11 cellular contexts compared by ENCODE assay signal in the genomic region with DNA sequence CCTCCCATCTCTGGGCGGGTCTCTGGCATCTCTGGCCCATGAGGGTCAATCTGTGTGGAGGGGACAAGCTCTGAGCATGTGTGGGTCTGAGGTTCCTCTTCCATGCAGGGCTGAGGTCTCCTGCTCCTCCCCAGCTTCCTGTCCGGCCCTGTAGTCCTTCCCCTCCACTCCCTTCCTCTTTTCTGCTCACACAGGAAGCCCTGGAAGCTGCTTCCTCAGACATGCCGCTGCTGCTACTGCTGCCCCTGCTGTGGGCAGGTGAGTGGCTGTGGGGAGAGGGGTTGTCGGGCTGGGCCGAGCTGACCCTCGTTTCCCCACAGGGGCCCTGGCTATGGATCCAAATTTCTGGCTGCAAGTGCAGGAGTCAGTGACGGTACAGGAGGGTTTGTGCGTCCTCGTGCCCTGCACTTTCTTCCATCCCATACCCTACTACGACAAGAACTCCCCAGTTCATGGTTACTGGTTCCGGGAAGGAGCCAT. TPM values are rescaled to one million over a fixed set of nuclear protein-coding genes. Genes with fewer than 3 reads are reported as not detected.
DNase-seq lines count a peak whose midpoint lies in the region; ATAC-seq and TF ChIP-seq lines count a peak whose summit lies in the region.
"Not testable (repeated sequence)": the region's sequence is repeated elsewhere in the genome, so short reads cannot be mapped to it uniquely, and the experiment has no call there.
"Had no signal": no experiment of that assay in that cellular context is flagged by ENCODE, and none has a peak within 500 bp of the region (broad histone marks: within the 10 kb centered on the region; RNA-seq: fewer than 3 reads in every experiment).

A gene (plus strand): TSS at position 183 of the 480 bp plus-strand sequence. CDS start 39 bp downstream, at position 222.

- H3K4me2 ChIP-seq in Loucy (ENCODE audit: low read depth, low read length, poor library complexity, severe bottlenecking) = peak within 1 kb of the TSS; percentile 15

- not testable (repeated sequence) for H3K27ac ChIP-seq in CD4-positive, CD25-positive, alpha-beta regulatory T cell (ENCODE audit: insufficient read depth, low read length, poor library complexity, severe bottlenecking); breast epithelium; right cardiac atrium (ENCODE audit: low read length); muscle layer of duodenum (ENCODE audit: low read length)

- peaks cover 16% of the 10 kb centered on the region for H3K4me1 ChIP-seq in CD4-positive, CD25-positive, alpha-beta regulatory T cell (ENCODE audit: control insufficient read depth, insufficient read depth, low read length, poor library complexity, severe bottlenecking)
- peaks cover 14% of the 10 kb centered on the region for H3K4me1 ChIP-seq in Loucy (ENCODE audit: insufficient read depth, low read length, poor library complexity, severe bottlenecking)
- not testable (repeated sequence) for H3K4me1 ChIP-seq in breast epithelium; right cardiac atrium (ENCODE audit: control insufficient read depth, insufficient read depth, low read length); muscle layer of duodenum (ENCODE audit: control insufficient read depth in 1 of 2, insufficient read depth in 2 of 2, low read length in 2 of 2)

- not testable (repeated sequence) for H3K27me3 ChIP-seq in CD4-positive, CD25-positive, alpha-beta regulatory T cell (ENCODE audit: control insufficient read depth, insufficient read depth, low read length); Loucy (ENCODE audit: insufficient read depth, low read length, poor library complexity, severe bottlenecking); right cardiac atrium (ENCODE audit: control insufficient read depth, insufficient read depth); muscle layer of duodenum (ENCODE audit: low read depth, low read length)
- peaks cover 0 to 18% of the 10 kb centered on the region in 2 donors for H3K27me3 ChIP-seq in breast epithelium

- not testable (repeated sequence) for H3K36me3 Mint-ChIP-seq in CD4-positive, CD25-positive, alpha-beta regulatory T cell; WTC11

- peaks cover 16% of the 10 kb centered on the region for H3K27me3 Mint-ChIP-seq in CD4-positive, CD25-positive, alpha-beta regulatory T cell
- peaks cover 47% of the 10 kb centered on the region for H3K27me3 Mint-ChIP-seq in WTC11 (ENCODE audit: low read depth)

- not testable (repeated sequence) for H3K4me3 ChIP-seq in CD4-positive, CD25-positive, alpha-beta regulatory T cell (ENCODE audit: low read depth, low read length); Loucy (ENCODE audit: low read length, poor library complexity, severe bottlenecking); right cardiac atrium (ENCODE audit: low read length)
- H3K4me3 ChIP-seq in breast epithelium = peak within 1 kb of the TSS; percentile 3 to 26 (median 11)
- H3K4me3 ChIP-seq in muscle layer of duodenum (ENCODE audit: low read depth in 1 of 2, low read length in 2 of 2) = peak within 1 kb of the TSS; percentile 17 to 26

- H3K9me3 Mint-ChIP-seq in CD4-positive, CD25-positive, alpha-beta regulatory T cell; WTC11: not testable (repeated sequence)

- not testable (repeated sequence) for H3K9ac ChIP-seq in Loucy (ENCODE audit: low read depth, low read length, poor library complexity, severe bottlenecking)

- peak in 1 of 3 donors; percentile 49 for DNase-seq in CD4-positive, CD25-positive, alpha-beta regulatory T cell
- DNase-seq in SHP77 (lab: John Stamatoyannopoulos, UW) (peak; percentile 61 to 65), right cardiac atrium (peak; percentile 17 to 65 (median 56))
- DNase-seq in WTC11 (ENCODE audit: low spot score); breast epithelium (ENCODE audit: low spot score in 2 of 2): not testable (repeated sequence)

- 60% methylated on average over 11 of the region's 11 CpGs for WGBS in right cardiac atrium

- not testable (repeated sequence) for H3K9me3 ChIP-seq in CD4-positive, CD25-positive, alpha-beta regulatory T cell (ENCODE audit: control insufficient read depth in 2 of 2, low read length in 2 of 2); Loucy (ENCODE audit: insufficient read depth, low read depth, low read length); breast epithelium; right cardiac atrium (ENCODE audit: control insufficient read depth, low read length); muscle layer of duodenum (ENCODE audit: control insufficient read depth in 1 of 2, low read length in 2 of 2)

- CTCF ChIA-PET in WTC11 (lab: Charles Lee) = not testable (repeated sequence)

- not testable (repeated sequence) for H3K36me3 ChIP-seq in CD4-positive, CD25-positive, alpha-beta regulatory T cell (ENCODE audit: control insufficient read depth, insufficient read depth, low read length); Loucy (ENCODE audit: insufficient read depth, low read length); breast epithelium; muscle layer of duodenum (ENCODE audit: control insufficient read depth in 1 of 2, insufficient read depth in 2 of 2, low read length in 2 of 2)

- not testable (repeated sequence) for H3K79me2 ChIP-seq in Loucy (ENCODE audit: insufficient read depth, low read length)

- H3K9me2 ChIP-seq in Loucy (replicated peaks; ENCODE audit: low read depth, low read length) = not testable (repeated sequence)

- H3F3A ChIP-seq in Loucy (ENCODE audit: low read depth) = not testable (repeated sequence)

- H3K4me3 Mint-ChIP-seq in CD4-positive, CD25-positive, alpha-beta regulatory T cell = peak within 1 kb of the TSS in 3 of 4 donors; percentile 22 to 68 (median 60)
- H3K4me3 Mint-ChIP-seq in WTC11 = not testable (repeated sequence)

- H4K20me1 ChIP-seq in Loucy (ENCODE audit: insufficient read depth, low read length, poor library complexity, severe bottlenecking) = not testable (repeated sequence)

- intact Hi-C loops in breast epithelium (cut with DNase I; ENCODE audit: low total_unique reads); right cardiac atrium (cut with DNase I): not testable (repeated sequence)

- not testable (repeated sequence) for TF ChIP-seq POLR2A in breast epithelium (IDR thresholded peaks at IDR 0.05)

- H2AFZ ChIP-seq in Loucy (ENCODE audit: low read length) = 0 out of 2 replicates have a peak within 1 kb of the TSS, but pooled peaks have one; percentile 33

- ATAC-seq in CD4-positive, CD25-positive, alpha-beta regulatory T cell (ENCODE audit: low read depth in 2 of 2) = not testable (repeated sequence)
- ATAC-seq in WTC11 (peak; percentile 38; the same call in 1 of the 2 replicates), right cardiac atrium (peak; percentile 59 to 71)

- H3K27ac Mint-ChIP-seq in CD4-positive, CD25-positive, alpha-beta regulatory T cell = peak within 1 kb of the TSS; percentile 6 to 89 (median 32)
- not testable (repeated sequence) for H3K27ac Mint-ChIP-seq in WTC11

- H3K4me1 Mint-ChIP-seq in CD4-positive, CD25-positive, alpha-beta regulatory T cell = peaks cover 0 to 35% (median 14%) of the 10 kb centered on the region in 4 donors
- H3K4me1 Mint-ChIP-seq in WTC11 = not testable (repeated sequence)

- POLR2A ChIA-PET in WTC11 (lab: Charles Lee) = not testable (repeated sequence)

- TF ChIP-seq CTCF in Loucy (conservative IDR thresholded peaks at IDR 0.05; ENCODE audit: low read length); WTC11 (IDR thresholded peaks at IDR 0.05); breast epithelium (IDR thresholded peaks at IDR 0.05); subcutaneous adipose tissue (IDR thresholded peaks at IDR 0.05; ENCODE audit: low read depth): not testable (repeated sequence)

RNA-seq across cellular contexts. Expression of the gene that starts here (rescaled TPM):
- 0.99 TPM for total RNA-seq in CD4-positive, CD25-positive, alpha-beta regulatory T cell
- 1 to 10 TPM in 1 of 4 donors, not detected in 3; 1.1 TPM for polyA plus RNA-seq in CD4-positive, CD25-positive, alpha-beta regulatory T cell
- total RNA-seq in WTC11 (2021) (0.25 to 0.57 TPM (median 0.31 TPM) in 3 replicates), breast epithelium (10 to 100 TPM in 1 of 3 donors, 1 to 10 TPM in 2; 2.9 to 17.1 (median 6.3) TPM), right cardiac atrium (1 to 10 TPM; 2.3 to 6.0 (median 4.1) TPM), subcutaneous adipose tissue (10 to 100 TPM in 3 of 4 donors, 1 to 10 TPM in 1; 4.7 to 32.1 (median 13.0) TPM)
- 2.4 TPM for polyA plus RNA-seq in right cardiac atrium
- total RNA-seq: fibroblast of villous mesenchyme, PC-9, pulmonary artery endothelial cell had no signal

Comparison
In these comparisons a context has a peak if more than half of its experiments do, and no peak if none do; other contexts are left out.
1. Peak in ATAC-seq in WTC11; RNA of the gene not detected or under 1 TPM.